ENCODE assay signal across 9 cellular contexts in the genomic region with DNA sequence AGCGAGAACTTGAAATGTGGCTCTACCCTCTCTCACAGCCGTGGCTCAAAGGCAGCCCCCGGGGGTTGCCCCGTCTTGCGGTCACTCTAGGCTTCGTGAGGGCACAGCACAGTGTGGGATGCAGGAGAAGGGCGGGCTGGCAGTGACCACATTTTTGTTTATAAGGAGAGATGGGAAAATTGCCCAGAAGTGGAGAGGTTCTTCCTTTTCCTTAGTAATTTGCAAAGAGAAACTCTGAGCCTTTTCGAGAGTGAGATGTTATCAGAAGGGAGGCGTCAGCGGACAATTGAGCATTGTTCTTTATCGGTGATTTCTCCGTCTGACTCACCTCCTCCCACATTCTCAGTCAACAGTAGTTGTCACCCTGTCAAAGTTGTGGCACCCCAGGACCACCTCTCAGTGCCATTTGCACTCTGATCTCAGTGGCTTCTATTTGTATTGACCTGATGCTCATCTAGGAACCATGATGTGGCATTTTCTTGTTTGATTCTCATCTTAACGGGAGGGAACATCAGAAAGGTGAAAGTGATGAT.
DNase-seq lines count a peak whose midpoint lies in the region; ATAC-seq and TF ChIP-seq lines count a peak whose summit lies in the region.
"Had no signal": no experiment of that assay in that cellular context is flagged by ENCODE, and none has a peak within 500 bp of the region (broad histone marks: within the 10 kb centered on the region; RNA-seq: fewer than 3 reads in every experiment).

No MANE protein-coding gene starts in this region.

- in situ Hi-C loops in brain microvascular endothelial cell (cut with HindIII; ENCODE audit: low pct_ligation_motif_present, low sequenced_read_pairs), result no loop called here

- peak overlapping the region; percentile 57 for H3K27ac Mint-ChIP-seq in progenitor cell of endocrine pancreas

- no peaks in the 10 kb centered on the region for H3K9me3 Mint-ChIP-seq in progenitor cell of endocrine pancreas (ENCODE audit: low read depth)

- TF ChIP-seq CTCF in brain microvascular endothelial cell (IDR thresholded peaks at IDR 0.05; ENCODE audit: low read depth, low read length, missing control alignments) (no peak), progenitor cell of endocrine pancreas (IDR thresholded peaks at IDR 0.05; ENCODE audit: unreplicated experiment) (no peak)

- H3K27me3 Mint-ChIP-seq in progenitor cell of endocrine pancreas, result no peaks in the 10 kb centered on the region

- ATAC-seq in GM18858 (IDR thresholded peaks at IDR 0.05; ENCODE audit: unreplicated experiment), result peak; percentile 65
- ATAC-seq in GM18519 (IDR thresholded peaks at IDR 0.05; ENCODE audit: low FRiP score, unreplicated experiment), result no peak
- no peak for ATAC-seq in GM21619 (IDR thresholded peaks at IDR 0.05; ENCODE audit: unreplicated experiment)

- DNase-seq in HT1080 (ENCODE audit: low read depth) (peak; percentile 95), brain microvascular endothelial cell (peak; percentile 41), progenitor cell of endocrine pancreas (ENCODE audit: low spot score, unreplicated experiment) (no peak), C1 segment of cervical spinal cord (lab: John Stamatoyannopoulos, UW) (no peak), KG1 (lab: John Stamatoyannopoulos, UW) (no peak)
- DNase-seq: Kasumi-1 had no signal

- no peaks in the 10 kb centered on the region for H3K27me3 ChIP-seq in brain microvascular endothelial cell (replicated peaks)

- no peak overlapping the region for H3K4me3 ChIP-seq in brain microvascular endothelial cell (ENCODE audit: low read depth, low read length)

- H3K36me3 Mint-ChIP-seq in progenitor cell of endocrine pancreas (ENCODE audit: insufficient read depth), result no peaks in the 10 kb centered on the region

- peaks cover 27% of the 10 kb centered on the region for H3K4me1 Mint-ChIP-seq in progenitor cell of endocrine pancreas (ENCODE audit: low read depth)

- H3K36me3 ChIP-seq in brain microvascular endothelial cell (replicated peaks), result no peaks in the 10 kb centered on the region

- no peak overlapping the region for H3K27ac ChIP-seq in brain microvascular endothelial cell

- no peak overlapping the region for H3K4me3 Mint-ChIP-seq in progenitor cell of endocrine pancreas (ENCODE audit: low read depth)

Comparison
In these comparisons a context has a peak if more than half of its experiments do, and no peak if none do; other contexts are left out.
1. DNase-seq: peak in HT1080 (single experiment) and brain microvascular endothelial cell (single experiment); none in progenitor cell of endocrine pancreas (single experiment), C1 segment of cervical spinal cord (0 of 14) and KG1 (single experiment).